In genomic region chr1:14924012-14924452, GRCh38 we compare ENCODE assay signal across 9 cellular contexts.
DNase-seq lines count a peak whose midpoint lies in the region; ATAC-seq, FAIRE-seq and TF ChIP-seq lines count a peak whose summit lies in the region.
"Had no signal": no experiment of that assay in that cellular context is flagged by ENCODE, and none has a peak within 500 bp of the region (broad histone marks: within the 10 kb centered on the region; RNA-seq: fewer than 3 reads in every experiment).

No MANE protein-coding gene starts in this region.

- DNase-seq in NCI-H146 (lab: John Stamatoyannopoulos, UW) (peak; percentile 39), NCI-H146 treated with DMSO at 0.1 percent for 48 hours (lab: John Stamatoyannopoulos, UW; ENCODE audit: unreplicated experiment) (no peak), NCI-H526 treated with DMSO at 0.1 percent for 48 hours (lab: John Stamatoyannopoulos, UW) (peak; percentile 22), glutamatergic neuron (peak; percentile 39), pancreas (peak; percentile 63 to 85 (median 74)), SJCRH30 (no peak), middle frontal gyrus (ENCODE audit: extremely low spot score, low spot score) (no peak)
- DNase-seq in activated naive CD4-positive, alpha-beta T cell treated with Interleukin-2 at 50 U/mL for 16 hours, result peak; percentile 17

- H3K36me3 ChIP-seq in pancreas (no peaks in the 10 kb centered on the region), SJCRH30 (no peaks in the 10 kb centered on the region)

- H3K4me1 ChIP-seq in pancreas (peaks cover 0 to 2% (median 0%) of the 10 kb centered on the region in 3 donors), SJCRH30 (no peaks in the 10 kb centered on the region; the same call in 1 of the 2 replicates)

- ATAC-seq in pancreas, result peak; percentile 78 to 86 (median 82)

- H3K27me3 Mint-ChIP-seq in glutamatergic neuron (ENCODE audit: unreplicated experiment), result peaks cover 11% of the 10 kb centered on the region

- no peaks in the 10 kb centered on the region for H3K36me3 Mint-ChIP-seq in glutamatergic neuron (ENCODE audit: unreplicated experiment)

- WGBS in pancreas, 2 donors, result 0 to 1% methylated on average over 38 to 76 of the region's 76 CpGs

- H3K27me3 ChIP-seq in pancreas, result no peaks in the 10 kb centered on the region
- peaks cover 6% of the 10 kb centered on the region for H3K27me3 ChIP-seq in SJCRH30

- H3K27ac ChIP-seq in pancreas, result no peak overlapping the region
- H3K27ac ChIP-seq in SJCRH30, result no peak overlapping the region

- intact Hi-C loops in pancreas (cut with DNase I), result loop anchor here in 1 of 3 donors (5.0 kb wide), 1 partner anchor 103 kb away; no protein-coding TSS in a partner anchor

- H3K9me3 ChIP-seq in pancreas, result no peaks in the 10 kb centered on the region
- no peaks in the 10 kb centered on the region for H3K9me3 ChIP-seq in SJCRH30 (replicated peaks)

- FAIRE-seq in pancreas (lab: Jason Lieb, UNC), result no peak

- peaks cover 11% of the 10 kb centered on the region for H3K4me1 Mint-ChIP-seq in glutamatergic neuron (ENCODE audit: low read depth, unreplicated experiment)

- H3K9me3 Mint-ChIP-seq in glutamatergic neuron (ENCODE audit: unreplicated experiment), result peaks cover 1% of the 10 kb centered on the region
- H3K9me3 Mint-ChIP-seq: stimulated activated naive CD8-positive, alpha-beta T cell treated with anti-CD3 and anti-CD28 coated beads, Interleukin-15, Interleukin-2, amounts not matched to agents 100 ng/mL and 50 ng/mL, for 24 hours had no signal

- no peak overlapping the region for H3K27ac Mint-ChIP-seq in glutamatergic neuron (ENCODE audit: unreplicated experiment)
- H3K27ac Mint-ChIP-seq: stimulated activated naive CD8-positive, alpha-beta T cell treated with anti-CD3 and anti-CD28 coated beads, Interleukin-15, Interleukin-2, amounts not matched to agents 100 ng/mL and 50 ng/mL, for 24 hours had no signal

- TF ChIP-seq CTCF in glutamatergic neuron (IDR thresholded peaks at IDR 0.05; ENCODE audit: partially characterized antibody, unreplicated experiment) (no peak), pancreas (IDR thresholded peaks at IDR 0.05) (no peak)

- H3K4me3 ChIP-seq in pancreas (peak overlapping the region in 3 of 4 donors; percentile 53 to 75 (median 70)), SJCRH30 (no peak overlapping the region)

- H3K4me3 Mint-ChIP-seq in glutamatergic neuron (ENCODE audit: unreplicated experiment), result no peak overlapping the region

Comparison
In these comparisons a context has a peak if more than half of its experiments do, and no peak if none do; other contexts are left out.
1. DNase-seq: peak in NCI-H146 (single experiment), NCI-H526 treated with DMSO at 0.1 percent for 48 hours (single experiment), activated naive CD4-positive, alpha-beta T cell treated with Interleukin-2 at 50 U/mL for 16 hours (single experiment), glutamatergic neuron (single experiment) and pancreas (6 of 6); none in NCI-H146 treated with DMSO at 0.1 percent for 48 hours (single experiment), SJCRH30 (0 of 2) and middle frontal gyrus (single experiment).